ENCODE assay signal across 8 cellular contexts in genomic region chr9:86946712-86947145, GRCh38. TPM values are rescaled to one million over a fixed set of nuclear protein-coding genes. Genes with fewer than 3 reads are reported as not detected.
DNase-seq lines count a peak whose midpoint lies in the region; ATAC-seq and TF ChIP-seq lines count a peak whose summit lies in the region.

No MANE protein-coding gene starts in this region.

- peaks cover 19 to 95% of the 10 kb centered on the region in 2 donors for H3K27me3 ChIP-seq in left lung

- intact Hi-C loops in left lung (cut with DNase I) = no loop called here

- H3K4me3 ChIP-seq in GM12865 (ENCODE audit: low read depth, low read length) = peak overlapping the region; percentile 53
- peak overlapping the region; percentile 99 for H3K4me3 ChIP-seq in SK-N-MC
- peak overlapping the region; percentile 73 to 88 for H3K4me3 ChIP-seq in cardiac fibroblast (replicated peaks in 1 of 2; ENCODE audit: low read depth in 2 of 2, low read length in 2 of 2)
- H3K4me3 ChIP-seq in left lung = peak overlapping the region; percentile 48 to 65

- no peaks in the 10 kb centered on the region; the same call in 1 of the 2 replicates for H3K9me3 ChIP-seq in SK-N-MC (ENCODE audit: low read depth, low read length)
- peaks cover 0 to 2% of the 10 kb centered on the region in 2 donors for H3K9me3 ChIP-seq in left lung

- H3K4me1 ChIP-seq in left lung = peaks cover 4 to 36% of the 10 kb centered on the region in 2 donors

- peak; percentile 1 for ATAC-seq in HG02973 (IDR thresholded peaks at IDR 0.05; ENCODE audit: unreplicated experiment)
- ATAC-seq in left lung = no peak

- H3K9ac ChIP-seq in SK-N-MC (ENCODE audit: insufficient read length) = peak overlapping the region; percentile 99

- DNase-seq in GM12865 (ENCODE audit: low read depth) = peak; percentile 30
- DNase-seq in SK-N-MC (ENCODE audit: low read depth, low spot score) = peak; percentile 47
- peak; percentile 62 to 76 for DNase-seq in cardiac fibroblast (ENCODE audit: low read depth in 2 of 2)
- DNase-seq in left lung = peak; percentile 46 to 83
- peak; percentile 60 for DNase-seq in stimulated activated CD8-positive, alpha-beta memory T cell treated with anti-CD3 and anti-CD28 coated beads, Interleukin-4, amount 100 ng/mL, for 48 hours
- no peak for DNase-seq in D341Med (ENCODE audit: low spot score)
- no peak for DNase-seq in NOMO-1 (lab: John Stamatoyannopoulos, UW; ENCODE audit: unreplicated experiment in 2 of 2)

- TF ChIP-seq CTCF in GM12865 (IDR thresholded peaks at IDR 0.05; ENCODE audit: insufficient read depth, low read depth, low read length, missing control alignments) (no peak), cardiac fibroblast (IDR thresholded peaks at IDR 0.05; ENCODE audit: low read depth, low read length) (no peak), left lung (IDR thresholded peaks at IDR 0.05) (no peak)

- H3K27ac ChIP-seq in SK-N-MC (peak overlapping the region; percentile 98), left lung (peak overlapping the region; percentile 83 to 89)

- peaks cover 26% of the 10 kb centered on the region for H3K36me3 ChIP-seq in SK-N-MC (ENCODE audit: insufficient read depth, low read length)
- no peaks in the 10 kb centered on the region for H3K36me3 ChIP-seq in left lung

RNA-seq across cellular contexts. Expression of gene GAS1, which starts 0.6 kb away (rescaled TPM):
- total RNA-seq in left lung = 10 to 100 TPM in 1 of 2 donors, 1 to 10 TPM in 1; 9.8 to 18.5 TPM

Comparison
In these comparisons a context has a peak if more than half of its experiments do, and no peak if none do; other contexts are left out.
1. DNase-seq: peak in GM12865 (single experiment), SK-N-MC (single experiment), cardiac fibroblast (2 of 2), left lung (2 of 2) and stimulated activated CD8-positive, alpha-beta memory T cell treated with anti-CD3 and anti-CD28 coated beads, Interleukin-4, amount 100 ng/mL, for 48 hours (single experiment); none in D341Med (single experiment) and NOMO-1 (0 of 2).
2. Peak in every context shown above with its lines, with median percentiles within 50 percentile points of each other: H3K4me3 ChIP-seq.